ENCODE assay signal across 11 cellular contexts in the genomic region with DNA sequence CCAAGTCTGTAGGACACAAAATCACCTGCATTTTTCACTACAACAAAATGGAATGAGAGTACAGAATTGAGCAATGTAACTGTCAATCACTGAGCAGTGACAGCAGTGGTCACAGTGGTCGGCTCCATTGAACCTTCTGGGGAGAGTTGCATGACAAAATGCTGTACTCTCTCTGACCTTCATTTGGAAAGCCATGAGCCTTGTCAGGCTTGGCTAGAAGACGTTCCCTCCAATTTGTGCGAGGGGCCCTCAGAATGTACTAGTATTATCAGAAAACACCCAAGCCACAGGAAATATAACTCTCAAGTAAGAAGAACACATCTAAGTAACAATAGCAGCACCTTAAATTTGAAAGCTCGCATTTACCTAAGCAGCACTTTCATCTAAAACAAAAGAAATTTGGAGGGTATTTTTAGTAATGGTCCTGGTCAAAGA.
DNase-seq lines count a peak whose midpoint lies in the region; ATAC-seq lines count a peak whose summit lies in the region.
"Had no signal": no experiment of that assay in that cellular context is flagged by ENCODE, and none has a peak within 500 bp of the region (broad histone marks: within the 10 kb centered on the region; RNA-seq: fewer than 3 reads in every experiment).

No MANE protein-coding gene starts in this region.

- no peak overlapping the region for H4K5ac ChIP-seq in mesendoderm (ENCODE audit: low read length)

- H2BK5ac ChIP-seq in mesendoderm (ENCODE audit: low read length), result no peak overlapping the region

- H3K4me2 ChIP-seq in mesendoderm (ENCODE audit: low read length), result no peak overlapping the region

- H3K27me3 Mint-ChIP-seq in activated T-helper 17 cell treated with anti-CD3 and anti-CD28 coated beads, Interleukin-2, amount 50 U/mL, for 72 hours, result no peaks in the 10 kb centered on the region
- H3K27me3 Mint-ChIP-seq: activated CD4-positive, alpha-beta T cell treated with anti-CD3 and anti-CD28 coated beads, Interleukin-2, amount 10 ng/mL, durations not matched to agents 24 days and 14 days had no signal

- no peak overlapping the region for H3K56ac ChIP-seq in mesendoderm (ENCODE audit: low read length)

- H3K18ac ChIP-seq in mesendoderm (ENCODE audit: low read length), result no peak overlapping the region

- H3K79me1 ChIP-seq in mesendoderm (ENCODE audit: low read length), result no peaks in the 10 kb centered on the region

- no peaks in the 10 kb centered on the region for H3K4me1 ChIP-seq in mesendoderm (ENCODE audit: control insufficient read depth, low read depth, low read length)

- no peak overlapping the region for H3K4me3 Mint-ChIP-seq in activated T-helper 17 cell treated with anti-CD3 and anti-CD28 coated beads, Interleukin-2, amount 50 U/mL, for 72 hours
- H3K4me3 Mint-ChIP-seq: activated CD4-positive, alpha-beta T cell treated with anti-CD3 and anti-CD28 coated beads, Interleukin-2, amount 10 ng/mL, durations not matched to agents 24 days and 14 days had no signal

- no peak overlapping the region for H2BK15ac ChIP-seq in mesendoderm (replicated peaks; ENCODE audit: low read depth)

- H4K8ac ChIP-seq in mesendoderm (ENCODE audit: low read depth, low read length), result no peak overlapping the region

- H3K36me3 ChIP-seq in H7 (replicated peaks; ENCODE audit: control insufficient read depth, insufficient read depth, low read length) (no peaks in the 10 kb centered on the region), mesendoderm (ENCODE audit: control insufficient read depth, insufficient read depth, low read length) (no peaks in the 10 kb centered on the region)

- H3K23ac ChIP-seq in mesendoderm (ENCODE audit: low read length), result no peak overlapping the region

- H3K27ac ChIP-seq in mesendoderm (ENCODE audit: low read depth, low read length), result no peak overlapping the region

- no peak overlapping the region for H3K9ac ChIP-seq in mesendoderm (ENCODE audit: low read length)

- peak; percentile 87 for ATAC-seq in GM18499 (IDR thresholded peaks at IDR 0.05; ENCODE audit: insufficient read depth, unreplicated experiment)
- ATAC-seq in GM19467 (IDR thresholded peaks at IDR 0.05; ENCODE audit: unreplicated experiment), result peak; percentile 84
- ATAC-seq in HG02885 (IDR thresholded peaks at IDR 0.05; ENCODE audit: poor library complexity, unreplicated experiment), result peak; percentile 95
- ATAC-seq in HG03571 (IDR thresholded peaks at IDR 0.05; ENCODE audit: unreplicated experiment), result peak; percentile 94
- no peak for ATAC-seq in activated T-helper 17 cell treated with anti-CD3 and anti-CD28 coated beads, Interleukin-2, amount 50 U/mL, for 72 hours (replicated peaks)

- WGBS in mesendoderm (ENCODE audit: extremely low coverage, insufficient coverage, low lambda C conversion rate), result no CpG with 5 or more reads among the region's 4 CpGs

- DNase-seq in H7 (no peak), DMS153 treated with DMSO at 0.1 percent for 48 hours (lab: John Stamatoyannopoulos, UW; ENCODE audit: unreplicated experiment) (no peak), mesendoderm (no peak)
- DNase-seq: activated CD4-positive, alpha-beta T cell treated with anti-CD3 and anti-CD28 coated beads, Interleukin-2, amount 10 ng/mL, durations not matched to agents 24 days and 14 days; mesenchymal stem cell; NCI-H446 treated with DMSO at 0.1 percent for 48 hours had no signal

- no peak overlapping the region for H3K4ac ChIP-seq in mesendoderm (ENCODE audit: low read depth, low read length)

- no peak overlapping the region for H3K27ac Mint-ChIP-seq in activated T-helper 17 cell treated with anti-CD3 and anti-CD28 coated beads, Interleukin-2, amount 50 U/mL, for 72 hours
- H3K27ac Mint-ChIP-seq: activated CD4-positive, alpha-beta T cell treated with anti-CD3 and anti-CD28 coated beads, Interleukin-2, amount 10 ng/mL, durations not matched to agents 24 days and 14 days had no signal

- H2AK5ac ChIP-seq in mesendoderm (ENCODE audit: low read length), result no peak overlapping the region

- H3K36me3 Mint-ChIP-seq in activated T-helper 17 cell treated with anti-CD3 and anti-CD28 coated beads, Interleukin-2, amount 50 U/mL, for 72 hours (ENCODE audit: low read depth), result no peaks in the 10 kb centered on the region

- no peaks in the 10 kb centered on the region for H3K27me3 ChIP-seq in H7 (ENCODE audit: control insufficient read depth, insufficient read depth, low read length)
- no peaks in the 10 kb centered on the region for H3K27me3 ChIP-seq in mesendoderm (ENCODE audit: insufficient read depth, low read length, poor library complexity)

- no peaks in the 10 kb centered on the region for H3K9me3 Mint-ChIP-seq in activated T-helper 17 cell treated with anti-CD3 and anti-CD28 coated beads, Interleukin-2, amount 50 U/mL, for 72 hours
- H3K9me3 Mint-ChIP-seq: activated CD4-positive, alpha-beta T cell treated with anti-CD3 and anti-CD28 coated beads, Interleukin-2, amount 10 ng/mL, durations not matched to agents 24 days and 14 days had no signal

- no peaks in the 10 kb centered on the region for H3K4me1 Mint-ChIP-seq in activated T-helper 17 cell treated with anti-CD3 and anti-CD28 coated beads, Interleukin-2, amount 50 U/mL, for 72 hours
- H3K4me1 Mint-ChIP-seq: activated CD4-positive, alpha-beta T cell treated with anti-CD3 and anti-CD28 coated beads, Interleukin-2, amount 10 ng/mL, durations not matched to agents 24 days and 14 days had no signal

- no peak overlapping the region for H2BK120ac ChIP-seq in mesendoderm (ENCODE audit: low read depth, low read length)

- H3K79me2 ChIP-seq in mesendoderm (ENCODE audit: control insufficient read depth, insufficient read depth, low read length), result no peaks in the 10 kb centered on the region

- no peak overlapping the region for H3K4me3 ChIP-seq in H7 (ENCODE audit: insufficient read depth, low read depth, low read length)
- H3K4me3 ChIP-seq in mesendoderm (ENCODE audit: low read length), result no peak overlapping the region
